8 cellular contexts compared by ENCODE assay signal in the genomic region with DNA sequence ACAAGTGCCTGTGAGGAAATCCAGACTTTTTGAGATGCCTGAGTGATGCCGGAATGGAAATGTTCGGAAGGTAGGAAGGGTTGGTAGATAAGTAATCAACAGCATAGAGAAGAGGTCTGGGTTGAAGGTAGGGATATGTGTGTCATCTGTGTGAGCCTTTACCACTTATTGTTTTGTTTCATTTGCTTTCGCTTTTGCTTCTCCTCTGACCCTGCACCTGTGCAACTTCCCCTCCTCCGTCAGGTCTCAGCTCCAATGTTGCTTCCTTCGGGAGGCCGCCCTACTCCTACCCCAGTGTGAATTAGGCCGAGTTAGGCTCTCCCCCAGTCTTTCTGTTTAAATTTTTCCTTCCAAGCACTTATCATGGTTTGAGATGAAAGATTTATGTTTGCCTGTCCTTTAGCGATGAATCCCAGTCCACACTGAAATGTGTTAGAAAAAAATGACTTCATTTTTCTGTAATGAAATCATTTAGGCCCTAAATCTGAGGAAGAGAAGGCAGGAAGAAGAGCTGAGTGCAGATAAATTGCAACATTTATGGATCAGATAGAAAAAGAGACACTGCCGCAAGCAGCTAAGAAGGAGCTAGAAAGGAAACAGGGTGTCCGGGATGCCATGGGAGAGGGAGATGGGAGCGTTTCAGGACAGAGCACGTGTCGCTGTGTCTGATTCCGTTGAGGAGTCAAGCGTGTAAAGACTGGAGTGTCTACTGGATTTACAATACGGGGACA.
DNase-seq lines count a peak whose midpoint lies in the region; ATAC-seq and TF ChIP-seq lines count a peak whose summit lies in the region.

No MANE protein-coding gene starts in this region.

- no peak overlapping the region for H3K4me3 Mint-ChIP-seq in activated T-helper 17 cell treated with anti-CD3 and anti-CD28 coated beads, Interleukin-2, amount 50 U/mL, for 72 hours

- ATAC-seq in heart right ventricle: peak in 7 of 8 donors; percentile 6 to 82 (median 63)
- ATAC-seq in HG02981 (IDR thresholded peaks at IDR 0.05; ENCODE audit: unreplicated experiment): peak; percentile 96
- ATAC-seq in activated T-helper 17 cell treated with anti-CD3 and anti-CD28 coated beads, Interleukin-2, amount 50 U/mL, for 72 hours (replicated peaks): peak; percentile 99

- H3K27ac Mint-ChIP-seq in activated T-helper 17 cell treated with anti-CD3 and anti-CD28 coated beads, Interleukin-2, amount 50 U/mL, for 72 hours: no peak overlapping the region

- H3K36me3 ChIP-seq in heart right ventricle (no peaks in the 10 kb centered on the region), right atrium auricular region (no peaks in the 10 kb centered on the region), neutrophil (peaks cover 70% of the 10 kb centered on the region)

- peak overlapping the region in 3 of 10 donors; percentile 12 to 13 (median 12) for H3K4me3 ChIP-seq in heart right ventricle
- H3K4me3 ChIP-seq in right atrium auricular region: no peak overlapping the region
- peak overlapping the region; percentile 46 to 49 for H3K4me3 ChIP-seq in neutrophil (ENCODE audit: low read depth in 1 of 2, low read length in 1 of 2)

- H3K4me1 ChIP-seq in heart right ventricle (peaks cover 0 to 32% (median 25%) of the 10 kb centered on the region in 9 donors), right atrium auricular region (peaks cover 0 to 7% of the 10 kb centered on the region in 2 donors), neutrophil (ENCODE audit: control insufficient read depth in 1 of 2, insufficient read depth in 1 of 2, low read depth in 1 of 2, low read length in 1 of 2) (peaks cover 49 to 77% of the 10 kb centered on the region in 2 experiments)

- no peak for DNase-seq in heart right ventricle
- DNase-seq in right atrium auricular region (ENCODE audit: low spot score): no peak
- no peak for DNase-seq in DMS 273 treated with DMSO at 0.1 percent for 48 hours (lab: John Stamatoyannopoulos, UW)
- no peak for DNase-seq in posterior cingulate gyrus
- no peak for DNase-seq in HEK293T (ENCODE audit: extremely low spot score)

- no peak for TF ChIP-seq CTCF in heart right ventricle (IDR thresholded peaks at IDR 0.05)
- no peak for TF ChIP-seq CTCF in right atrium auricular region (IDR thresholded peaks at IDR 0.05)
- TF ChIP-seq CTCF in neutrophil (IDR thresholded peaks at IDR 0.05): no peak

- H3K4me1 Mint-ChIP-seq in activated T-helper 17 cell treated with anti-CD3 and anti-CD28 coated beads, Interleukin-2, amount 50 U/mL, for 72 hours: no peaks in the 10 kb centered on the region

- CTCF ChIA-PET in HEK293T (lab: Yijun Ruan, JAX): no interaction called here

- H3K27ac ChIP-seq in heart right ventricle (peak overlapping the region in 6 of 10 donors; percentile 36 to 78 (median 50)), right atrium auricular region (no peak overlapping the region), neutrophil (peak overlapping the region; percentile 93)

- WGBS in heart right ventricle, 2 donors: 49 to 66% methylated on average over 16 of the region's 16 CpGs

- POLR2A ChIA-PET in HEK293T (lab: Yijun Ruan, JAX): no interaction called here

- H3K27me3 ChIP-seq in heart right ventricle: no peaks in the 10 kb centered on the region
- no peaks in the 10 kb centered on the region for H3K27me3 ChIP-seq in right atrium auricular region
- no peaks in the 10 kb centered on the region for H3K27me3 ChIP-seq in neutrophil

- H3K36me3 Mint-ChIP-seq in activated T-helper 17 cell treated with anti-CD3 and anti-CD28 coated beads, Interleukin-2, amount 50 U/mL, for 72 hours (ENCODE audit: low read depth): no peaks in the 10 kb centered on the region

- H3K9me3 Mint-ChIP-seq in activated T-helper 17 cell treated with anti-CD3 and anti-CD28 coated beads, Interleukin-2, amount 50 U/mL, for 72 hours: no peaks in the 10 kb centered on the region

- no peaks in the 10 kb centered on the region for H3K27me3 Mint-ChIP-seq in activated T-helper 17 cell treated with anti-CD3 and anti-CD28 coated beads, Interleukin-2, amount 50 U/mL, for 72 hours

- intact Hi-C loops in heart right ventricle (cut with DNase I) (no loop called here), posterior cingulate gyrus (cut with DNase I) (no loop called here)

- no peaks in the 10 kb centered on the region for H3K9me3 ChIP-seq in heart right ventricle
- H3K9me3 ChIP-seq in right atrium auricular region: no peaks in the 10 kb centered on the region
- no peaks in the 10 kb centered on the region for H3K9me3 ChIP-seq in neutrophil

TF ChIP-seq in HEK293T, 16 proteins besides CTCF, POLR2A, EP300 and RAD21:
- TF ChIP-seq ZNF384 (IDR thresholded peaks at IDR 0.05) (no peak), SUZ12 (IDR thresholded peaks at IDR 0.05) (no peak), L3MBTL2 (conservative IDR thresholded peaks at IDR 0.05) (no peak), HDGF (IDR thresholded peaks at IDR 0.05; ENCODE audit: borderline replicate concordance) (no peak), FOXM1 (IDR thresholded peaks at IDR 0.05; ENCODE audit: borderline replicate concordance) (no peak), LEF1 (IDR thresholded peaks at IDR 0.05; ENCODE audit: borderline replicate concordance) (no peak), ARNT (IDR thresholded peaks at IDR 0.05) (no peak), FOXA1 (IDR thresholded peaks at IDR 0.05) (no peak)

Comparison
In these comparisons a context has a peak if more than half of its experiments do, and no peak if none do; other contexts are left out.
1. H3K27ac ChIP-seq: peak in heart right ventricle (6 of 10) and neutrophil (single experiment); none in right atrium auricular region (0 of 2).
2. H3K4me3 ChIP-seq: peak in neutrophil (2 of 2); none in right atrium auricular region (0 of 2).
3. Peak in every context shown above with its lines, with median percentiles within 50 percentile points of each other: ATAC-seq.